In genomic region chr11:85845052-85845631, GRCh38 we compare ENCODE assay signal across 26 cellular contexts. TPM values are rescaled to one million over a fixed set of nuclear protein-coding genes. Genes with fewer than 3 reads are reported as not detected.
A peak's percentile ranks its signal among the peaks of the same experiment; 100 is the strongest.
DNase-seq lines count a peak whose midpoint lies in the region; FAIRE-seq and TF ChIP-seq lines count a peak whose summit lies in the region.
"Had no signal": no experiment of that assay in that cellular context is flagged by ENCODE, and none has a peak within 500 bp of the region (broad histone marks: within the 10 kb centered on the region; RNA-seq: fewer than 3 reads in every experiment).

No MANE protein-coding gene starts in this region.

- DNase-seq in AG20443 (ENCODE audit: low spot score) (peak; percentile 11), NCI-H2196 (lab: John Stamatoyannopoulos, UW; ENCODE audit: unreplicated experiment) (peak; percentile 25), mammary epithelial cell (peak; percentile 76), keratinocyte (ENCODE audit: low read depth, low spot score) (no peak), SHP77 (lab: John Stamatoyannopoulos, UW) (no peak), kidney (no peak), RWPE1 (ENCODE audit: low spot score) (no peak), globus pallidus (ENCODE audit: low spot score) (no peak)
- DNase-seq: caudate nucleus; effector CD4-positive, alpha-beta T cell; foreskin melanocyte; left ventricle myocardium superior; NCI-H1417 treated with DMSO at 0.1 percent for 48 hours; NCI-H2171 treated with DMSO at 0.1 percent for 48 hours; occipital lobe; SIG-M5; sigmoid colon; stimulated activated CD4-positive, alpha-beta T cell treated with anti-CD3 and anti-CD28 coated beads, Interleukin-2, amount 100 ng/mL, for 24 hours; T-helper 17 cell; uterus had no signal

- TF ChIP-seq CTCF in mammary epithelial cell (conservative IDR thresholded peaks at IDR 0.05 in 1 of 2, IDR thresholded peaks at IDR 0.05 in 1 of 2; ENCODE audit: extremely low read depth in 1 of 2, insufficient read depth in 1 of 2, low read depth in 1 of 2, low read length in 2 of 2), result no peak
- TF ChIP-seq CTCF in keratinocyte (optimal IDR thresholded peaks at IDR 0.05 in 1 of 3, IDR thresholded peaks at IDR 0.05 in 1 of 3, conservative IDR thresholded peaks at IDR 0.05 in 1 of 3; ENCODE audit: extremely low read depth in 1 of 3, insufficient read depth in 2 of 3, low read length in 3 of 3), result no peak
- no peak for TF ChIP-seq CTCF in kidney (IDR thresholded peaks at IDR 0.05; ENCODE audit: borderline replicate concordance, extremely low read depth, insufficient read depth)
- no peak for TF ChIP-seq CTCF in RWPE1 (conservative IDR thresholded peaks at IDR 0.05; ENCODE audit: low read depth)

- in situ Hi-C loops in mammary epithelial cell (cut with MboI; ENCODE audit: low sequenced_read_pairs in 2 of 2), result no loop called here

- H3K36me3 ChIP-seq in mammary epithelial cell (ENCODE audit: insufficient read depth, low read length) (no peaks in the 10 kb centered on the region), keratinocyte (ENCODE audit: control insufficient read depth in 2 of 2, extremely low read depth in 1 of 2, insufficient read depth in 2 of 2, low read length in 2 of 2) (no peaks in the 10 kb centered on the region), kidney (ENCODE audit: control insufficient read depth in 1 of 2, insufficient read depth in 2 of 2, low read length in 2 of 2) (no peaks in the 10 kb centered on the region)
- H3K36me3 ChIP-seq: sigmoid colon, uterus had no signal

- no peaks in the 10 kb centered on the region for H3K9me1 ChIP-seq in keratinocyte (ENCODE audit: control insufficient read depth, extremely low read depth, insufficient read depth, low read length)

- BruUV-seq in mammary epithelial cell (replicated peaks; lab: Mats Ljungman, UMichigan), result no TSS peak

- peak overlapping the region; percentile 53 for H3K4me2 ChIP-seq in mammary epithelial cell (ENCODE audit: insufficient read depth, low read depth, low read length)
- H3K4me2 ChIP-seq in keratinocyte (ENCODE audit: control insufficient read depth, extremely low read depth, insufficient read depth, low read depth, low read length), result peak overlapping the region; percentile 1
- H3K4me2 ChIP-seq: KMS-11 had no signal

- H3K9ac ChIP-seq in mammary epithelial cell (ENCODE audit: insufficient read depth, low read length) (no peak overlapping the region), keratinocyte (ENCODE audit: control insufficient read depth, extremely low read depth, insufficient read depth, low read length) (no peak overlapping the region), kidney (ENCODE audit: low read length in 2 of 2) (no peak overlapping the region)
- H3K9ac ChIP-seq: KMS-11 had no signal

- H3K27ac ChIP-seq in mammary epithelial cell (ENCODE audit: insufficient read depth, low read depth, low read length) (peak overlapping the region; percentile 52), keratinocyte (ENCODE audit: control insufficient read depth, insufficient read depth, low read length) (no peak overlapping the region), kidney (ENCODE audit: low read depth in 2 of 2, low read length in 2 of 2) (peak overlapping the region in 1 of 2 donors; percentile 13), RWPE1 (no peak overlapping the region)
- H3K27ac ChIP-seq: KMS-11, sigmoid colon had no signal

- POLR2A ChIA-PET in RWPE1 (lab: Yijun Ruan, JAX; ENCODE audit: low non-redundant PET), result no interaction called here

- CTCF ChIA-PET in mammary epithelial cell (lab: Charles Lee; ENCODE audit: low non-redundant PET) (interaction anchor here (0.8 kb wide), 1 partner anchor 18 kb away, joined by 3 read pairs; no protein-coding TSS in a partner anchor), RWPE1 (lab: Yijun Ruan, JAX) (interaction anchor here (0.6 kb wide), 1 partner anchor 561 kb away, joined by 4 read pairs; no protein-coding TSS in a partner anchor)

- H3K9me3 ChIP-seq in mammary epithelial cell (replicated peaks; ENCODE audit: insufficient read depth, low read length) (no peaks in the 10 kb centered on the region), keratinocyte (ENCODE audit: control insufficient read depth, low read depth, low read length) (no peaks in the 10 kb centered on the region), kidney (ENCODE audit: control insufficient read depth in 1 of 2, low read length in 2 of 2) (no peaks in the 10 kb centered on the region)
- H3K9me3 ChIP-seq: sigmoid colon, uterus had no signal

- H2AFZ ChIP-seq in mammary epithelial cell (ENCODE audit: low read depth, low read length) (peak overlapping the region; percentile 60), keratinocyte (ENCODE audit: control insufficient read depth, low read length) (no peak overlapping the region)

- H4K20me1 ChIP-seq in mammary epithelial cell (ENCODE audit: insufficient read depth, low read length), result no peaks in the 10 kb centered on the region
- H4K20me1 ChIP-seq in keratinocyte (ENCODE audit: control insufficient read depth, extremely low read depth, insufficient read depth, low read length), result no peaks in the 10 kb centered on the region

- dilution Hi-C loops in mammary epithelial cell (cut with HindIII; ENCODE audit: low sequenced_read_pairs), result no loop called here
- dilution Hi-C loops in keratinocyte (cut with MboI; ENCODE audit: extremely low pct_ligation_motif_present, low sequenced_read_pairs), result no loop called here

- intact Hi-C loops in mammary epithelial cell (cut with micrococcal nuclease), result no loop called here
- intact Hi-C loops in kidney (cut with DNase I), result no loop called here

- no peaks in the 10 kb centered on the region for H3K79me2 ChIP-seq in mammary epithelial cell (ENCODE audit: insufficient read depth, low read length)
- H3K79me2 ChIP-seq in keratinocyte (ENCODE audit: control insufficient read depth, insufficient read depth, low read length), result no peaks in the 10 kb centered on the region

- H3K27me3 ChIP-seq in mammary epithelial cell (ENCODE audit: insufficient read depth, low read length) (no peaks in the 10 kb centered on the region), keratinocyte (ENCODE audit: control insufficient read depth, extremely low read depth, insufficient read depth, low read length) (no peaks in the 10 kb centered on the region)
- H3K27me3 ChIP-seq: sigmoid colon, uterus had no signal

- 100% methylated on average over 1 of the region's 1 CpG for WGBS in mammary epithelial cell (ENCODE audit: low coverage, missing lambda C conversion rate)

- H3K4me3 ChIP-seq in mammary epithelial cell (replicated peaks in 1 of 3; ENCODE audit: insufficient read depth in 1 of 3, low read depth in 2 of 3, low read length in 3 of 3) (no peak overlapping the region), keratinocyte (ENCODE audit: control insufficient read depth in 2 of 3, extremely low read depth in 1 of 3, insufficient read depth in 2 of 3, low read depth in 1 of 3, low read length in 3 of 3) (no peak overlapping the region), kidney (ENCODE audit: low read length in 2 of 2) (no peak overlapping the region)
- H3K4me3 ChIP-seq: sigmoid colon, uterus had no signal

- H3K4me1 ChIP-seq in mammary epithelial cell (ENCODE audit: insufficient read depth, low read length) (peaks cover 21% of the 10 kb centered on the region), keratinocyte (ENCODE audit: control insufficient read depth, extremely low read depth, insufficient read depth, low read length) (peaks cover 17% of the 10 kb centered on the region), kidney (ENCODE audit: control insufficient read depth in 1 of 2, insufficient read depth in 1 of 2, low read depth in 1 of 2, low read length in 2 of 2) (peaks cover 0 to 2% of the 10 kb centered on the region in 2 donors)
- H3K4me1 ChIP-seq: uterus had no signal

- FAIRE-seq in keratinocyte (lab: Jason Lieb, UNC) (no peak), kidney (lab: Jason Lieb, UNC) (no peak)
- FAIRE-seq: G401.6, H1 had no signal

RNA-seq across cellular contexts. Expression of gene CCDC83, which starts 10.0 kb away (rescaled TPM):
- total RNA-seq in mammary epithelial cell (not detected), kidney (not detected)
- polyA plus RNA-seq in mammary epithelial cell (not detected), keratinocyte (not detected in 3 replicates), kidney (ENCODE audit: insufficient read depth, low read depth, low replicate concordance) (not detected)
- polyA minus RNA-seq in mammary epithelial cell (not detected), keratinocyte (not detected in 3 replicates)
- not detected for polyA plus RNA-seq in keratinocyte (2011; ENCODE audit: low read depth)
- not detected in 2 replicates for polyA plus RNA-seq in keratinocyte (2011; cell fraction: cytosol; rRNA removed)
- polyA plus RNA-seq in keratinocyte (2011; cell fraction: nucleus; rRNA removed), result not detected in 2 replicates
- polyA plus RNA-seq in keratinocyte (2012; ENCODE audit: low replicate concordance), result not detected in 2 replicates
- not detected for polyA minus RNA-seq in keratinocyte (2011; cell fraction: cytosol; rRNA and poly(A)+ RNA removed)
- polyA minus RNA-seq in keratinocyte (2011; cell fraction: nucleus; rRNA and poly(A)+ RNA removed), result not detected in 2 replicates
- total RNA-seq: activated CD8-positive, alpha-beta memory T cell treated with anti-CD3 and anti-CD28 coated beads for 36 hours; activated T-helper 2 cell treated with anti-CD3 and anti-CD28 coated beads, Interferon-gamma antibody, Interleukin-2, Interleukin-4, amounts not matched to agents 10 μg/mL and 5 μg/mL and 100 μg/mL, durations not matched to agents 14 hours and 24 hours and 36 hours; H1; left ventricle myocardium superior; occipital lobe; sigmoid colon had no signal
- polyA plus RNA-seq: adipose tissue, H1, sigmoid colon had no signal

RNA-seq across cellular contexts. Expression of gene SYTL2, which starts 34.2 kb away (rescaled TPM):
- total RNA-seq in mammary epithelial cell (10 to 100 TPM in 1 of 2 donors, 1 to 10 TPM in 1; 6.2 to 11.5 TPM), kidney (187 TPM)
- polyA plus RNA-seq in mammary epithelial cell (3.8 TPM), keratinocyte (1.3 to 3.1 TPM (median 1.4 TPM) in 3 replicates), kidney (ENCODE audit: insufficient read depth, low read depth, low replicate concordance) (19.8 TPM)
- polyA minus RNA-seq in mammary epithelial cell (2.8 TPM), keratinocyte (1.2 to 3.0 TPM (median 1.9 TPM) in 3 replicates)
- 13.9 TPM for polyA plus RNA-seq in keratinocyte (2011; ENCODE audit: low read depth)
- 0.68 and 1.8 TPM in 2 replicates for polyA plus RNA-seq in keratinocyte (2011; cell fraction: cytosol; rRNA removed)
- 6.2 and 11.0 TPM in 2 replicates for polyA plus RNA-seq in keratinocyte (2011; cell fraction: nucleus; rRNA removed)
- 1.0 and 8.3 TPM in 2 replicates for polyA plus RNA-seq in keratinocyte (2012; ENCODE audit: low replicate concordance)
- polyA minus RNA-seq in keratinocyte (2011; cell fraction: cytosol; rRNA and poly(A)+ RNA removed), result not detected
- 3.9 and 7.0 TPM in 2 replicates for polyA minus RNA-seq in keratinocyte (2011; cell fraction: nucleus; rRNA and poly(A)+ RNA removed)

Comparison
In these comparisons a context has a peak if more than half of its experiments do, and no peak if none do; other contexts are left out.
1. DNase-seq: peak in AG20443 (single experiment), NCI-H2196 (single experiment) and mammary epithelial cell (single experiment); none in keratinocyte (single experiment), SHP77 (0 of 2), kidney (single experiment), RWPE1 (single experiment) and globus pallidus (single experiment).